18 cellular contexts compared by ENCODE assay signal in the genomic region with DNA sequence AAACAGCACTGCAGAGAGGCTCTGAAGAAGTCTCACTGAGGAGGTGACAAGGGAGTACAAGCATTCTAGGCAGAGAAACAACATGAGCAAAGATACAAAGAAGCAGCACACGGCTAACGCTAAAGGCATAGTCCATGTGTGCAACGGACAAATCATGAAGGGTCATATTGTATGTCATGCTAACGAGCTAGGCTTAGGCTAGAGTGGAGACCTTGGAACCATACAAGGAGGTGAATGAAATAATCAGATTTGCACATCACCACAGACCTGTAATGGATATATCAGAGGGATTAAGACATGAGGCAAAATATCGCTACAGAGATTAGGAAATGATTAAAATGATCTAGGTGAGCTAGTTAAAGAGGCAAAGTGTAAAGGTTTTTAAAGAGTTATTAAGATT.
DNase-seq lines count a peak whose midpoint lies in the region; ATAC-seq and TF ChIP-seq lines count a peak whose summit lies in the region.
"Had no signal": no experiment of that assay in that cellular context is flagged by ENCODE, and none has a peak within 500 bp of the region (broad histone marks: within the 10 kb centered on the region; RNA-seq: fewer than 3 reads in every experiment).

No MANE protein-coding gene starts in this region.

- peak overlapping the region; percentile 26 for H3K4me3 Mint-ChIP-seq in endothelial cell (ENCODE audit: unreplicated experiment)
- H3K4me3 Mint-ChIP-seq: B cell; CD4-positive, alpha-beta T cell; CD8-positive, alpha-beta T cell had no signal

- H3K4me1 ChIP-seq in heart left ventricle: peaks cover 0 to 52% (median 33%) of the 10 kb centered on the region in 12 donors
- no peaks in the 10 kb centered on the region for H3K4me1 ChIP-seq in left lung
- H3K4me1 ChIP-seq: Caco-2 had no signal

- H3K9me3 ChIP-seq in heart left ventricle (no peaks in the 10 kb centered on the region), left lung (no peaks in the 10 kb centered on the region)
- H3K9me3 ChIP-seq: BLaER1 treated with 17β-estradiol and CSF1 and Interleukin-3, amounts not matched to agents 10 nM and 100 nM; Caco-2 had no signal

- H3K27me3 Mint-ChIP-seq in endothelial cell (ENCODE audit: unreplicated experiment): peaks cover 2% of the 10 kb centered on the region
- H3K27me3 Mint-ChIP-seq: B cell; CD4-positive, alpha-beta T cell had no signal

- no peaks in the 10 kb centered on the region for H3K27me3 ChIP-seq in heart left ventricle
- no peaks in the 10 kb centered on the region for H3K27me3 ChIP-seq in left lung
- H3K27me3 ChIP-seq: BLaER1 treated with 17β-estradiol and CSF1 and Interleukin-3, amounts not matched to agents 10 nM and 100 nM had no signal

- intact Hi-C loops in heart left ventricle (cut with DNase I): loop anchor here in 1 of 10 donors (10.0 kb wide), 1 partner anchor 54 kb away; no protein-coding TSS in a partner anchor
- intact Hi-C loops in left lung (cut with DNase I): no loop called here

- no peak overlapping the region for H3K4me3 ChIP-seq in heart left ventricle
- H3K4me3 ChIP-seq in left lung: no peak overlapping the region
- H3K4me3 ChIP-seq: BLaER1 treated with 17β-estradiol and CSF1 and Interleukin-3, amounts not matched to agents 10 nM and 100 nM had no signal

- no peaks in the 10 kb centered on the region for H3K9me3 Mint-ChIP-seq in endothelial cell (ENCODE audit: unreplicated experiment)
- H3K9me3 Mint-ChIP-seq: CD8-positive, alpha-beta T cell had no signal

- H3K4me1 Mint-ChIP-seq in endothelial cell (ENCODE audit: unreplicated experiment): peaks cover 2% of the 10 kb centered on the region
- H3K4me1 Mint-ChIP-seq: B cell had no signal

- TF ChIP-seq CTCF in endothelial cell (IDR thresholded peaks at IDR 0.05; ENCODE audit: unreplicated experiment) (no peak), heart left ventricle (IDR thresholded peaks at IDR 0.05) (no peak), left lung (IDR thresholded peaks at IDR 0.05) (no peak)

- TF ChIP-seq POLR2A in heart left ventricle (IDR thresholded peaks at IDR 0.05): no peak

- peak; percentile 76 for DNase-seq in NCI-H82 (lab: John Stamatoyannopoulos, UW)
- no peak for DNase-seq in NCI-H82 treated with DMSO at 0.1 percent for 48 hours (lab: John Stamatoyannopoulos, UW; ENCODE audit: unreplicated experiment)
- DNase-seq in NCI-H69 (lab: John Stamatoyannopoulos, UW): peak; percentile 24
- no peak for DNase-seq in endothelial cell (ENCODE audit: low spot score)
- DNase-seq in heart left ventricle: no peak
- no peak for DNase-seq in left lung
- DNase-seq: 8988T; AML-193; Caco-2; Calu3; CD4-positive, alpha-beta T cell; CD8-positive, alpha-beta T cell; DMS79 treated with DMSO at 0.1 percent for 48 hours; GF-D8 had no signal

- ATAC-seq in heart left ventricle (no peak), left lung (no peak), GM19467 (IDR thresholded peaks at IDR 0.05; ENCODE audit: unreplicated experiment) (no peak)
- ATAC-seq: CD8-positive, alpha-beta T cell had no signal

- 77 to 88% (median 86%) methylated on average over 5 of the region's 5 CpGs for WGBS in heart left ventricle, 4 donors

- peaks cover 4% of the 10 kb centered on the region for H3K36me3 Mint-ChIP-seq in endothelial cell (ENCODE audit: low read depth, unreplicated experiment)
- H3K36me3 Mint-ChIP-seq: CD8-positive, alpha-beta T cell had no signal

- no peak overlapping the region for H3K27ac ChIP-seq in heart left ventricle
- H3K27ac ChIP-seq in left lung: no peak overlapping the region
- H3K27ac ChIP-seq: BLaER1 treated with 17β-estradiol and CSF1 and Interleukin-3, amounts not matched to agents 10 nM and 100 nM; C4-2B had no signal

- no peaks in the 10 kb centered on the region for H3K36me3 ChIP-seq in heart left ventricle
- no peaks in the 10 kb centered on the region for H3K36me3 ChIP-seq in left lung
- H3K36me3 ChIP-seq: BLaER1 treated with 17β-estradiol and CSF1 and Interleukin-3, amounts not matched to agents 10 nM and 100 nM had no signal

- no peak overlapping the region for H3K27ac Mint-ChIP-seq in endothelial cell (ENCODE audit: unreplicated experiment)
- H3K27ac Mint-ChIP-seq: B cell; CD4-positive, alpha-beta T cell; CD8-positive, alpha-beta T cell had no signal

Comparison
In these comparisons a context has a peak if more than half of its experiments do, and no peak if none do; other contexts are left out.
1. DNase-seq: peak in NCI-H82 (single experiment) and NCI-H69 (single experiment); none in NCI-H82 treated with DMSO at 0.1 percent for 48 hours (single experiment), endothelial cell (single experiment), heart left ventricle (0 of 5) and left lung (0 of 2).